In the genomic region with DNA sequence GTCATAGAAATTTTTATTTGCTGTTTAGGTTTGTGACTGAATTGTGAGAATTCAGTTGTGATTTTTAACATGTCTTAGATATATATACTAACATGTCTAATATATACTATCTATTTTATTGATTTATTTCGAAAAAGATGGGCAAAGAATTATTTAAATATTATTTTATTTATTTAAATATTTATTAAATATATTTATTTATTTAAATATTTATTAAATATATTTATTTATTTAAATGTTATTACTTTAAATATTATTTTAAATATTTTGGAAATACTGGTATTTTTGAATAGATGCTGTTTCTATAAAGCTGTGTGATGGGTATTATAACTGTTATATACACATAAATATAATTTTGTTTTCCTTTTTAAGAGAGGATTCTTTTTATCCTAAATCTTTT, we compare ENCODE assay signal across 11 cellular contexts. TPM values are rescaled to one million over a fixed set of nuclear protein-coding genes. Genes with fewer than 3 reads are reported as not detected.
DNase-seq lines count a peak whose midpoint lies in the region; ATAC-seq, FAIRE-seq and TF ChIP-seq lines count a peak whose summit lies in the region.
"Not testable (repeated sequence)": the region's sequence is repeated elsewhere in the genome, so short reads cannot be mapped to it uniquely, and the experiment has no call there.
"Had no signal": no experiment of that assay in that cellular context is flagged by ENCODE, and none has a peak within 500 bp of the region (broad histone marks: within the 10 kb centered on the region; RNA-seq: fewer than 3 reads in every experiment).

No MANE protein-coding gene starts in this region.

- POLR2A ChIA-PET in WTC11 (lab: Charles Lee) = not testable (repeated sequence)

- H3K4me3 Mint-ChIP-seq in WTC11 = not testable (repeated sequence)

- TF ChIP-seq CTCF in WTC11 (IDR thresholded peaks at IDR 0.05) = not testable (repeated sequence)

- CTCF ChIA-PET in WTC11 (lab: Charles Lee) = not testable (repeated sequence)

- not testable (repeated sequence) for DNase-seq in RCC 7860 (ENCODE audit: low spot score); WTC11 (ENCODE audit: low spot score); frontal cortex (ENCODE audit: low spot score in 2 of 2)
- DNase-seq in middle frontal gyrus (ENCODE audit: extremely low spot score, low spot score) = peak; percentile 4

- not testable (repeated sequence) for H3K4me1 Mint-ChIP-seq in WTC11

- not testable (repeated sequence) for H3K27ac Mint-ChIP-seq in WTC11

- not testable (repeated sequence) for H3K27me3 Mint-ChIP-seq in WTC11 (ENCODE audit: low read depth)

- peaks cover 33% of the 10 kb centered on the region for H3K36me3 Mint-ChIP-seq in WTC11

- not testable (repeated sequence) for H3K9me3 Mint-ChIP-seq in WTC11

- peak; percentile 95 for FAIRE-seq in G401.6 (lab: Jason Lieb, UNC)
- peak; percentile 67 for FAIRE-seq in RCC 7860 (lab: Jason Lieb, UNC)
- peak; percentile 66 for FAIRE-seq in frontal cortex (lab: Jason Lieb, UNC)

- ATAC-seq in WTC11 = not testable (repeated sequence)

TF ChIP-seq in WTC11, 78 proteins besides CTCF, POLR2A, EP300 and RAD21:
- TF ChIP-seq HMGA2 (CRISPR knock-in tag; IDR thresholded peaks at IDR 0.05) = peak; percentile 90; the same call in 1 of the 2 replicates

RNA-seq across cellular contexts. Expression of gene SPDYE3, which starts 14.1 kb away (rescaled TPM):
- total RNA-seq in WTC11 (2021) (not detected in 3 replicates), frontal cortex (not detected)
- total RNA-seq: B cell; Caco-2; Calu3; CD4-positive, alpha-beta T cell; CD8-positive, alpha-beta T cell; GM12878 had no signal

RNA-seq across cellular contexts. Expression of gene PILRB, which starts 36.3 kb away (rescaled TPM):
- 30.2 to 35.8 TPM (median 30.7 TPM) in 3 replicates for total RNA-seq in WTC11 (2021)
- 9.0 TPM for total RNA-seq in frontal cortex

RNA-seq across cellular contexts. Expression of gene PILRA, which starts 51.6 kb away (rescaled TPM):
- total RNA-seq in WTC11 (2021) (1.8 to 3.2 TPM (median 3.0 TPM) in 3 replicates), frontal cortex (0.82 TPM)
